In genomic region chr1:168381850-168382249, GRCh38 we compare ENCODE assay signal across 19 cellular contexts.
DNase-seq lines count a peak whose midpoint lies in the region; ATAC-seq and TF ChIP-seq lines count a peak whose summit lies in the region.
"Had no signal": no experiment of that assay in that cellular context is flagged by ENCODE, and none has a peak within 500 bp of the region (broad histone marks: within the 10 kb centered on the region; RNA-seq: fewer than 3 reads in every experiment).

No MANE protein-coding gene starts in this region.

- H2BK12ac ChIP-seq in H9 (ENCODE audit: insufficient read length, low read depth, low read length): no peak overlapping the region

- peaks cover 0 to 2% (median 0%) of the 10 kb centered on the region in 3 experiments; a peak in 2 of 7 replicates for H3K36me3 Mint-ChIP-seq in H9 (ENCODE audit: insufficient read depth in 1 of 3, low read depth in 3 of 3)
- H3K36me3 Mint-ChIP-seq: CD8-positive, alpha-beta T cell had no signal

- H3K56ac ChIP-seq in H9 (ENCODE audit: insufficient read length, low read depth, low read length): no peak overlapping the region

- BruUV-seq in A673 (replicated peaks; lab: Mats Ljungman, UMichigan) (no TSS peak), PC-3 (replicated peaks; lab: Mats Ljungman, UMichigan) (no TSS peak)

- intact Hi-C loops in A673 (cut with micrococcal nuclease; ENCODE audit: unreplicated experiment): no loop called here
- intact Hi-C loops in PC-3 (cut with micrococcal nuclease): no loop called here

- no peaks in the 10 kb centered on the region for H3K9me3 ChIP-seq in A673 (ENCODE audit: low read depth, low read length, poor library complexity, severe bottlenecking)
- no peaks in the 10 kb centered on the region for H3K9me3 ChIP-seq in H9 (ENCODE audit: control insufficient read depth, low read depth, low read length)
- H3K9me3 ChIP-seq in PC-3 (ENCODE audit: low read length): no peaks in the 10 kb centered on the region
- no peaks in the 10 kb centered on the region for H3K9me3 ChIP-seq in hepatocyte (ENCODE audit: low read depth)
- H3K9me3 ChIP-seq: BLaER1, SJSA1 had no signal

- no peak overlapping the region for H3K4ac ChIP-seq in H9 (ENCODE audit: low read depth, low read length)

- H3K9me2 ChIP-seq in PC-3 (replicated peaks; ENCODE audit: low read length): no peaks in the 10 kb centered on the region
- H3K9me2 ChIP-seq in hepatocyte (replicated peaks; ENCODE audit: insufficient read depth): no peaks in the 10 kb centered on the region

- H2AK5ac ChIP-seq in H9 (ENCODE audit: insufficient read length, low read length): no peak overlapping the region

- POLR2A ChIA-PET in A673 (lab: Charles Lee; ENCODE audit: low non-redundant PET) (no interaction called here), PC-3 (lab: Charles Lee; ENCODE audit: unreplicated experiment) (no interaction called here)

- no peak overlapping the region for H2BK5ac ChIP-seq in H9 (ENCODE audit: insufficient read length, low read length)

- no peak overlapping the region for H2BK20ac ChIP-seq in H9 (ENCODE audit: low read depth, low read length, poor library complexity, severe bottlenecking)

- H3K4me3 ChIP-seq in A673 (ENCODE audit: low read depth, low read length, poor library complexity, severe bottlenecking) (no peak overlapping the region), PC-3 (ENCODE audit: low read length) (no peak overlapping the region), hepatocyte (no peak overlapping the region)
- H3K4me3 ChIP-seq: BLaER1, PC-9, SJSA1 had no signal

- H2BK120ac ChIP-seq in H9 (ENCODE audit: low read depth, low read length, poor library complexity, severe bottlenecking): no peak overlapping the region

- H3K27ac Mint-ChIP-seq in H9: no peak overlapping the region
- H3K27ac Mint-ChIP-seq: CD8-positive, alpha-beta T cell had no signal

- TF ChIP-seq CTCF in A673 (conservative IDR thresholded peaks at IDR 0.05; ENCODE audit: low read depth, low read length): peak; percentile 23; the same call in 1 of the 2 replicates
- peak; percentile 46; the same call in 2 of the 3 replicates for TF ChIP-seq CTCF in H9 (conservative IDR thresholded peaks at IDR 0.05)
- TF ChIP-seq CTCF in PC-3 (conservative IDR thresholded peaks at IDR 0.05; ENCODE audit: low read depth, low read length): peak; percentile 43; the same call in 1 of the 2 replicates
- TF ChIP-seq CTCF in hepatocyte (IDR thresholded peaks at IDR 0.05; ENCODE audit: poor library complexity): peak; percentile 4

- H3K79me1 ChIP-seq in H9 (ENCODE audit: insufficient read depth, low read depth, low read length, poor library complexity, severe bottlenecking): no peaks in the 10 kb centered on the region

- no peaks in the 10 kb centered on the region for H4K20me1 ChIP-seq in H9 (ENCODE audit: control insufficient read depth, insufficient read depth, insufficient read length)
- no peaks in the 10 kb centered on the region for H4K20me1 ChIP-seq in PC-3 (ENCODE audit: low read length)
- H4K20me1 ChIP-seq in hepatocyte (ENCODE audit: insufficient read depth, poor library complexity, severe bottlenecking): no peaks in the 10 kb centered on the region
- H4K20me1 ChIP-seq: BLaER1 had no signal

- H3K36me3 ChIP-seq in A673 (ENCODE audit: insufficient read depth, low read length, poor library complexity, severe bottlenecking): no peaks in the 10 kb centered on the region
- H3K36me3 ChIP-seq in PC-3 (ENCODE audit: low read depth, low read length): no peaks in the 10 kb centered on the region
- H3K36me3 ChIP-seq in hepatocyte (replicated peaks; ENCODE audit: insufficient read depth, low read depth): no peaks in the 10 kb centered on the region
- H3K36me3 ChIP-seq: BLaER1, SJSA1 had no signal

- no peak overlapping the region for H3K14ac ChIP-seq in H9 (ENCODE audit: insufficient read depth, low read length)

- H3K4me1 ChIP-seq in A673 (ENCODE audit: insufficient read depth, low read length, poor library complexity, severe bottlenecking) (no peaks in the 10 kb centered on the region), H9 (ENCODE audit: insufficient read depth, low read length) (no peaks in the 10 kb centered on the region), PC-3 (ENCODE audit: insufficient read depth, low read length) (peaks cover 11% of the 10 kb centered on the region), hepatocyte (ENCODE audit: insufficient read depth) (no peaks in the 10 kb centered on the region)
- H3K4me1 ChIP-seq: BLaER1, SJSA1 had no signal

- H3K4me3 Mint-ChIP-seq in H9: no peak overlapping the region
- H3K4me3 Mint-ChIP-seq: CD8-positive, alpha-beta T cell had no signal

- H3K9ac ChIP-seq in H9 (ENCODE audit: extremely low read depth, insufficient read length, low read length) (no peak overlapping the region), PC-3 (ENCODE audit: low read length) (no peak overlapping the region)
- H3K9ac ChIP-seq: BLaER1 had no signal

- no peaks in the 10 kb centered on the region for H3F3A ChIP-seq in PC-3 (ENCODE audit: low read length, unreplicated experiment)

- no peak overlapping the region for H2BK15ac ChIP-seq in H9 (ENCODE audit: low read depth, low read length)

- H4K5ac ChIP-seq in H9 (ENCODE audit: insufficient read length, low read depth, low read length): no peak overlapping the region

- H3K27me3 ChIP-seq in A673 (replicated peaks; ENCODE audit: insufficient read depth, low read depth, low read length, poor library complexity): no peaks in the 10 kb centered on the region
- H3K27me3 ChIP-seq in H9 (ENCODE audit: insufficient read depth, low read length): no peaks in the 10 kb centered on the region; the same call in 1 of the 2 replicates
- no peaks in the 10 kb centered on the region for H3K27me3 ChIP-seq in PC-3 (ENCODE audit: low read length)
- H3K27me3 ChIP-seq in hepatocyte: no peaks in the 10 kb centered on the region
- H3K27me3 ChIP-seq: BLaER1, SJSA1 had no signal

- no peaks in the 10 kb centered on the region for H3K23me2 ChIP-seq in H9 (ENCODE audit: insufficient read length, low read depth, low read length, poor library complexity, severe bottlenecking)

- no peak overlapping the region for H3K18ac ChIP-seq in H9 (ENCODE audit: insufficient read length, low read depth, low read length)

- no peak overlapping the region for H3K27ac ChIP-seq in A673 (ENCODE audit: low read depth, low read length, poor library complexity, severe bottlenecking)
- H3K27ac ChIP-seq in H9 (ENCODE audit: insufficient read length, low read depth, low read length): no peak overlapping the region
- no peak overlapping the region for H3K27ac ChIP-seq in PC-3 (ENCODE audit: low read length)
- no peak overlapping the region for H3K27ac ChIP-seq in hepatocyte
- H3K27ac ChIP-seq: BLaER1, PC-9, SJSA1 had no signal

- CTCF ChIA-PET in A673 (lab: Charles Lee) (no interaction called here), PC-3 (lab: Charles Lee) (no interaction called here)

- H2AFZ ChIP-seq in H9 (ENCODE audit: low read length) (no peak overlapping the region), PC-3 (ENCODE audit: low read length) (no peak overlapping the region), hepatocyte (no peak overlapping the region)
- H2AFZ ChIP-seq: PC-9 had no signal

- H3K79me2 ChIP-seq in H9 (ENCODE audit: insufficient read depth, low read length) (no peaks in the 10 kb centered on the region), PC-3 (ENCODE audit: low read length) (no peaks in the 10 kb centered on the region), hepatocyte (no peaks in the 10 kb centered on the region)

- H3K27me3 Mint-ChIP-seq in H9 (ENCODE audit: low read depth): peaks cover 11% of the 10 kb centered on the region

- H3K4me1 Mint-ChIP-seq in H9: peaks cover 1 to 2% of the 10 kb centered on the region in 2 experiments

- H4K91ac ChIP-seq in H9 (ENCODE audit: insufficient read length, low read depth, low read length): no peak overlapping the region

- no peak overlapping the region for H3K4me2 ChIP-seq in H9 (ENCODE audit: insufficient read depth, insufficient read length, low read length)
- H3K4me2 ChIP-seq in PC-3 (ENCODE audit: low read length): no peak overlapping the region
- no peak overlapping the region for H3K4me2 ChIP-seq in hepatocyte
- H3K4me2 ChIP-seq: BLaER1, PC-9 had no signal

- no peak overlapping the region for H3K23ac ChIP-seq in H9 (ENCODE audit: insufficient read length, low read depth, low read length)

- no peak overlapping the region for H3T11ph ChIP-seq in H9 (ENCODE audit: low read length)

- DNase-seq in A673 (ENCODE audit: low spot score) (no peak), H9 (no peak), PC-3 (no peak), hepatocyte (ENCODE audit: low spot score) (no peak), NCI-H128 (lab: John Stamatoyannopoulos, UW; ENCODE audit: unreplicated experiment) (no peak), DMS153 (lab: John Stamatoyannopoulos, UW) (no peak), mesenteric fat pad (ENCODE audit: low spot score) (no peak)
- DNase-seq: 8988T; CD8-positive, alpha-beta T cell; H7; Kasumi-1; NCI-H1417; NCI-H1930; NCI-H69; PC-9; SW 1271 had no signal

- ATAC-seq in PC-3 (no peak), HG02852 (IDR thresholded peaks at IDR 0.05; ENCODE audit: unreplicated experiment) (no peak)
- ATAC-seq: CD8-positive, alpha-beta T cell had no signal

- H3K9me3 Mint-ChIP-seq in H9: no peaks in the 10 kb centered on the region
- H3K9me3 Mint-ChIP-seq: CD8-positive, alpha-beta T cell had no signal

- no peak overlapping the region for H4K8ac ChIP-seq in H9 (replicated peaks; ENCODE audit: insufficient read length, low read depth, low read length)
